10 cellular contexts compared by ENCODE assay signal in genomic region chr7:97024209-97025129, GRCh38. TPM values are rescaled to one million over a fixed set of nuclear protein-coding genes. Genes with fewer than 3 reads are reported as not detected.
DNase-seq lines count a peak whose midpoint lies in the region; ATAC-seq and TF ChIP-seq lines count a peak whose summit lies in the region.
"Had no signal": no experiment of that assay in that cellular context is flagged by ENCODE, and none has a peak within 500 bp of the region (broad histone marks: within the 10 kb centered on the region; RNA-seq: fewer than 3 reads in every experiment).

TSS of gene DLX5 (minus strand) at chr7:97024831. CDS start at chr7:97024623, 208 bp downstream.

- 2% methylated on average over 51 to 58 of the region's 60 CpGs for WGBS in lower leg skin, 2 donors
- 1 to 2% methylated on average over 60 of the region's 60 CpGs for WGBS in aorta, 2 donors

- DNase-seq in NCI-H187 (lab: John Stamatoyannopoulos, UW) (peak; percentile 18 to 52), NCI-H187 treated with DMSO at 0.1 percent for 48 hours (lab: John Stamatoyannopoulos, UW) (no peak), NCI-H2107 (lab: John Stamatoyannopoulos, UW) (peak; percentile 52), brain microvascular endothelial cell (no peak), lower leg skin (ENCODE audit: low spot score in 2 of 2) (peak; percentile 65 to 93), aorta (peak; percentile 63 to 79), GM19240 (ENCODE audit: insufficient read length, low spot score) (no peak), mucosa of descending colon (no peak)

- intact Hi-C loops in lower leg skin (cut with DNase I; ENCODE audit: low total_unique reads) (loop anchor here (5.0 to 10.0 kb wide), 2 partner anchors 607 to 950 kb away; no protein-coding TSS in a partner anchor), aorta (cut with DNase I) (loop anchor here (5.0 to 10.0 kb wide), 4 partner anchors 310 to 1107 kb away; partner anchors contain the start of gene SEM1 (in 1 of the 2)), mucosa of descending colon (cut with DNase I, micrococcal nuclease) (loop anchor here (5.0 to 10.0 kb wide), 4 partner anchors 947 to 1110 kb away; no protein-coding TSS in a partner anchor)

- H3K36me3 ChIP-seq in brain microvascular endothelial cell (replicated peaks) = no peaks in the 10 kb centered on the region
- H3K36me3 ChIP-seq in aorta (ENCODE audit: control insufficient read depth in 1 of 2, insufficient read depth in 2 of 2, low read length in 1 of 2) = no peaks in the 10 kb centered on the region
- no peaks in the 10 kb centered on the region for H3K36me3 ChIP-seq in mucosa of descending colon (ENCODE audit: low read depth)

- peak; percentile 56 for ATAC-seq in aorta (ENCODE audit: low FRiP score)
- no peak for ATAC-seq in mucosa of descending colon

- in situ Hi-C loops in brain microvascular endothelial cell (cut with HindIII; ENCODE audit: low pct_ligation_motif_present, low sequenced_read_pairs) = no loop called here

- peak within 1 kb of the TSS; percentile 42 for H3K4me3 ChIP-seq in brain microvascular endothelial cell (ENCODE audit: low read depth, low read length)
- H3K4me3 ChIP-seq in lower leg skin (ENCODE audit: low read depth, poor library complexity, severe bottlenecking) = peak within 1 kb of the TSS; percentile 39
- H3K4me3 ChIP-seq in aorta (ENCODE audit: low read length in 2 of 2) = no peak within 1 kb of the TSS
- H3K4me3 ChIP-seq in mucosa of descending colon = no peak within 1 kb of the TSS

- H3K4me1 ChIP-seq in aorta (ENCODE audit: control insufficient read depth in 1 of 2, insufficient read depth in 2 of 2, low read length in 2 of 2) (no peaks in the 10 kb centered on the region), mucosa of descending colon (ENCODE audit: low read depth) (peaks cover 3% of the 10 kb centered on the region)

- no peak within 1 kb of the TSS for H3K27ac ChIP-seq in brain microvascular endothelial cell
- no peak within 1 kb of the TSS for H3K27ac ChIP-seq in aorta (ENCODE audit: low read depth in 1 of 2, low read length in 2 of 2)
- H3K27ac ChIP-seq: 22Rv1 had no signal

- H3K9me3 ChIP-seq in aorta (ENCODE audit: control insufficient read depth, low read length) (no peaks in the 10 kb centered on the region), mucosa of descending colon (no peaks in the 10 kb centered on the region)

- TF ChIP-seq CTCF in brain microvascular endothelial cell (IDR thresholded peaks at IDR 0.05; ENCODE audit: low read depth, low read length, missing control alignments) (no peak), lower leg skin (IDR thresholded peaks at IDR 0.05) (no peak), mucosa of descending colon (IDR thresholded peaks at IDR 0.05) (no peak)

- H3K27me3 ChIP-seq in brain microvascular endothelial cell (replicated peaks) (peaks cover 74% of the 10 kb centered on the region), aorta (ENCODE audit: control insufficient read depth in 1 of 2, insufficient read depth in 2 of 2, low read length in 1 of 2) (peaks cover 0 to 2% of the 10 kb centered on the region in 2 donors)

- no peak for TF ChIP-seq POLR2A in lower leg skin (IDR thresholded peaks at IDR 0.05)

RNA-seq across cellular contexts. Expression of gene DLX5, which starts in this region (rescaled TPM):
- total RNA-seq in lower leg skin (10 to 100 TPM; 20.9 to 45.9 (median 35.3) TPM), aorta (1 to 10 TPM; 1.1 to 1.4 TPM), mucosa of descending colon (under 1 TPM in 1 of 3 donors, not detected in 2; 0.89 TPM)
- not detected for polyA plus RNA-seq in aorta
- total RNA-seq: mononuclear cell had no signal

Comparison
In these comparisons a context has a peak if more than half of its experiments do, and no peak if none do; other contexts are left out.
1. RNA of gene DLX5 (total RNA-seq): 20.9 to 45.9 TPM in lower leg skin; 1.1 to 1.4 TPM in aorta and 0.89 TPM in mucosa of descending colon; every median in the first group is over 4 times any median in the second.
2. DNase-seq: peak in NCI-H187 (2 of 2), NCI-H2107 (single experiment), lower leg skin (2 of 2) and aorta (2 of 2); none in NCI-H187 treated with DMSO at 0.1 percent for 48 hours (single experiment), brain microvascular endothelial cell (single experiment), GM19240 (single experiment) and mucosa of descending colon (0 of 3).
3. H3K4me3 ChIP-seq: peak in brain microvascular endothelial cell (single experiment) and lower leg skin (single experiment); none in aorta (0 of 2) and mucosa of descending colon (single experiment).